Comparison of ENCODE assay signal across 12 cellular contexts in the genomic region with DNA sequence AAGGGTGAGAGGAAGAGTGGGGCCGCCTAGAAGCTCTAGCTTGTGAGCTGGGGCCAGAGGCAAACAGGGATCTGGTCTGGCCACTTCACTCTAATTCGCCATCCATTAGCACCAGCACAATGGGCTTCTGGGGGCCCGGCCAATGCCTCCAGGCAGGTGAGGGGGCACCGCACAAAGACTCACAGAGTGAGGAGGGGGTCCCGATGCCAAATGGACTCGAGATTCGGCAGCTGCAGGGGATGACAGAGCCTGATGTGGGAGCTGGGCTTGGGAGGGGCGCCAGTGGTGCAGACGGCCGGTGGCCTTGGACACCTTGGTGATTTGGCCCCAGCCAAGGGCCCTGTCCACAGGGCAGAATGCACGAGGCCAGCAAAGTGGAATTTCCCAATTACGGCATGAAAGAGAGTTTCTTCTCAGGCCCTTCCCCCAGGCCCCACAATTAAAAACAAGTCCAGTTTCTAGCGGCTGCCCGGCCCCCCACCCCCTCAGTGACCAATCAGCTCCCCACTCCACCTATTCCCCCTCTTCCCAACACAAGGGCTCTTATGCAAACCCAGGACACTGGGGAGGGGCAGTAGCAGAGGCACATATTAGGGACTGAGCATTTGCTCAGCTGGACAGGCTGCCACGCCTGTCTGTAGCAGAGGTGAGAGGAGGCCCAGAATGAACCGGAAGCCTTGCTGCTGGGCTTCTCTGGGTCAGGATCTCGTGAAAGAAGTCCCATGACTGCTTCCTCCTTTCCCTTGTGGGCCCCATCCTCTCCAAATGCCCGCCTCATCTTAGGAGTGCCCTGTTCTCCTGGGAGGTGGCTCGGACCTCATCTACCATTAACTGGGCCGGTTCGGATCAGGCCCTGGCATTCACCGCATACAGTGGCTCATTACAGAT. TPM values are rescaled to one million over a fixed set of nuclear protein-coding genes. Genes with fewer than 3 reads are reported as not detected.
DNase-seq lines count a peak whose midpoint lies in the region; ATAC-seq, FAIRE-seq and TF ChIP-seq lines count a peak whose summit lies in the region.
"Had no signal": no experiment of that assay in that cellular context is flagged by ENCODE, and none has a peak within 500 bp of the region (broad histone marks: within the 10 kb centered on the region; RNA-seq: fewer than 3 reads in every experiment).

No MANE protein-coding gene starts in this region.

- TF ChIP-seq POLR2A in K562 (conservative IDR thresholded peaks at IDR 0.05) (no peak), heart left ventricle (IDR thresholded peaks at IDR 0.05) (no peak), transverse colon (IDR thresholded peaks at IDR 0.05) (no peak)

- no peaks in the 10 kb centered on the region for H4K20me1 ChIP-seq in K562 (replicated peaks; ENCODE audit: control insufficient read depth, insufficient read depth, low read length)

- H2AFZ ChIP-seq in K562 (ENCODE audit: low read depth, low read length), result no peak overlapping the region
- H2AFZ ChIP-seq: parathyroid adenoma had no signal

- H3K9ac ChIP-seq in K562 (ENCODE audit: insufficient read depth in 1 of 2, low read depth in 2 of 2, low read length in 2 of 2), result peak overlapping the region in 1 of 2 experiments; percentile 86; a peak in 2 of 4 replicates
- H3K9ac ChIP-seq: parathyroid adenoma had no signal

- no TSS peak for BruUV-seq in K562 (replicated peaks; lab: Mats Ljungman, UMichigan)

- peak overlapping the region; percentile 62 for H3K4me3 Mint-ChIP-seq in neural crest cell

- intact Hi-C loops in K562 (cut with micrococcal nuclease), result no loop called here
- intact Hi-C loops in heart left ventricle (cut with DNase I), result no loop called here
- intact Hi-C loops in transverse colon (cut with DNase I; ENCODE audit: low total_unique reads), result no loop called here

- no peak for ATAC-seq in K562
- peak; percentile 32 to 74 (median 66) for ATAC-seq in heart left ventricle
- no peak for ATAC-seq in GM19395 (IDR thresholded peaks at IDR 0.05; ENCODE audit: unreplicated experiment)

- no peak for TF ChIP-seq RAD21 in K562 (CRISPR knock-in tag; conservative IDR thresholded peaks at IDR 0.05 in 1 of 2, IDR thresholded peaks at IDR 0.05 in 1 of 2)

- H3K36me3 Mint-ChIP-seq in neural crest cell (ENCODE audit: low read depth), result peaks cover 14% of the 10 kb centered on the region

- no peaks in the 10 kb centered on the region for H3K27me3 ChIP-seq in K562 (ENCODE audit: control insufficient read depth in 2 of 2, insufficient read depth in 2 of 2, low read length in 2 of 2)
- H3K27me3 ChIP-seq in heart left ventricle, result no peaks in the 10 kb centered on the region
- H3K27me3 ChIP-seq in transverse colon, result no peaks in the 10 kb centered on the region

- H3K9me1 ChIP-seq in K562 (ENCODE audit: control insufficient read depth, insufficient read depth, low read length), result peaks cover 5% of the 10 kb centered on the region

- no peaks in the 10 kb centered on the region for H3K79me2 ChIP-seq in K562 (ENCODE audit: control insufficient read depth, insufficient read depth, low read length)
- H3K79me2 ChIP-seq: parathyroid adenoma had no signal

- H3K4me1 ChIP-seq in K562 (replicated peaks in 1 of 2; ENCODE audit: control insufficient read depth in 2 of 2, insufficient read depth in 2 of 2, low read length in 2 of 2), result peaks cover 8 to 25% of the 10 kb centered on the region in 2 experiments; a peak in 4 of 5 replicates
- H3K4me1 ChIP-seq in heart left ventricle, result peaks cover 0 to 41% (median 32%) of the 10 kb centered on the region in 12 donors
- H3K4me1 ChIP-seq in transverse colon, result peaks cover 18 to 30% (median 22%) of the 10 kb centered on the region in 4 donors
- H3K4me1 ChIP-seq: parathyroid adenoma had no signal

- TF ChIP-seq EP300 in K562 (IDR thresholded peaks at IDR 0.05; ENCODE audit: low read length), result no peak
- no peak for TF ChIP-seq EP300 in transverse colon (IDR thresholded peaks at IDR 0.05; ENCODE audit: low read depth)

- no peak for FAIRE-seq in K562 (lab: Jason Lieb, UNC)

- POLR2A ChIA-PET in K562 (lab: Yijun Ruan, JAX), result interaction anchor here (0.6 to 0.8 kb wide), 5 partner anchors 13 to 845 kb away, joined by 3 to 4 read pairs (median 3); no protein-coding TSS in a partner anchor

- H3K4me3 ChIP-seq in K562 (no peak overlapping the region), heart left ventricle (no peak overlapping the region), transverse colon (no peak overlapping the region)

- WGBS in K562 (ENCODE audit: insufficient coverage, low coverage, missing lambda C conversion rate), result 86% methylated on average over 16 of the region's 22 CpGs
- WGBS in heart left ventricle, 4 donors, result 62 to 71% (median 67%) methylated on average over 18 to 22 of the region's 22 CpGs
- WGBS in transverse colon (ENCODE audit: low coverage in 1 of 2), 2 donors, result 79 to 100% methylated on average over 1 to 21 of the region's 22 CpGs

- peak overlapping the region; percentile 33; the same call in 2 of the 3 replicates for H3K27ac ChIP-seq in K562 (ENCODE audit: extremely low read depth, low read depth, low read length)
- peak overlapping the region; percentile 81 to 97 (median 90) for H3K27ac ChIP-seq in heart left ventricle
- peak overlapping the region; percentile 72 to 90 (median 84) for H3K27ac ChIP-seq in transverse colon
- H3K27ac ChIP-seq: parathyroid adenoma had no signal

- in situ Hi-C loops in K562 (cut with MboI) (no loop called here), transverse colon (cut with MboI; ENCODE audit: low pct_ligation_motif_present in 1 of 4, low pct_unique_long_range_greater_than_20kb in 1 of 4, low sequenced_read_pairs in 3 of 4) (no loop called here)

- H3K4me1 Mint-ChIP-seq in neural crest cell, result peaks cover 34% of the 10 kb centered on the region

- CTCF ChIA-PET in K562 (lab: Yijun Ruan, JAX; ENCODE audit: low intra/inter-chr PET ratio), result no interaction called here

- no peak overlapping the region for H3K4me2 ChIP-seq in K562 (ENCODE audit: insufficient read depth, low read length)

- peaks cover 31% of the 10 kb centered on the region; the same call in 2 of the 3 replicates for H3K36me3 ChIP-seq in K562 (ENCODE audit: control insufficient read depth, insufficient read depth, low read length)
- H3K36me3 ChIP-seq in heart left ventricle, result peaks cover 0 to 42% (median 0%) of the 10 kb centered on the region in 9 donors
- H3K36me3 ChIP-seq in transverse colon, result peaks cover 0 to 3% (median 0%) of the 10 kb centered on the region in 4 donors

- no peak for TF ChIP-seq CTCF in K562 (IDR thresholded peaks at IDR 0.05 in 2 of 3, conservative IDR thresholded peaks at IDR 0.05 in 1 of 3; ENCODE audit: insufficient read depth in 2 of 3, low read depth in 1 of 3, low read length in 3 of 3)
- TF ChIP-seq CTCF in heart left ventricle (IDR thresholded peaks at IDR 0.05), result no peak
- no peak for TF ChIP-seq CTCF in neural crest cell (conservative IDR thresholded peaks at IDR 0.05)
- TF ChIP-seq CTCF in transverse colon (IDR thresholded peaks at IDR 0.05), result no peak

- no peaks in the 10 kb centered on the region for H3K9me3 Mint-ChIP-seq in neural crest cell

- H3K9me3 ChIP-seq in K562 (replicated peaks; ENCODE audit: control insufficient read depth, insufficient read depth, low read depth, low read length) (no peaks in the 10 kb centered on the region), heart left ventricle (no peaks in the 10 kb centered on the region), transverse colon (no peaks in the 10 kb centered on the region)

- no peaks in the 10 kb centered on the region for H3K27me3 Mint-ChIP-seq in neural crest cell (ENCODE audit: low read depth)

- no peak for DNase-seq in K562 (ENCODE audit: extremely low read depth in 1 of 4, low spot score in 3 of 4)
- DNase-seq in heart left ventricle, result peak in 2 of 5 donors; percentile 46 to 69
- DNase-seq in neural crest cell (ENCODE audit: low read depth, low spot score), result peak; percentile 10
- no peak for DNase-seq in transverse colon
- no peak for DNase-seq in D341Med (ENCODE audit: low spot score)
- no peak for DNase-seq in hepatic stellate cell (ENCODE audit: low spot score)
- no peak for DNase-seq in stimulated activated naive CD4-positive, alpha-beta T cell (lab: John Stamatoyannopoulos, UW)
- DNase-seq: DMS 273 treated with DMSO at 0.1 percent for 48 hours, MM.1S, T-helper 2 cell had no signal

- H3K27ac Mint-ChIP-seq in neural crest cell (ENCODE audit: unreplicated experiment), result peak overlapping the region; percentile 94

TF ChIP-seq in K562, 482 proteins besides CTCF, POLR2A, EP300 and RAD21 (continues in another document):
- no peak for TF ChIP-seq ZNF561 (CRISPR knock-in tag; conservative IDR thresholded peaks at IDR 0.05)
- no peak for TF ChIP-seq ZFX (CRISPR knock-in tag; IDR thresholded peaks at IDR 0.05)
- no peak for TF ChIP-seq HLTF (IDR thresholded peaks at IDR 0.05)
- TF ChIP-seq TAF7 (tag; IDR thresholded peaks at IDR 0.05), result no peak
- no peak for TF ChIP-seq SRSF3 (IDR thresholded peaks at IDR 0.05; ENCODE audit: insufficient read depth, low read length)

RNA-seq across cellular contexts. Expression of a gene that starts 39.4 kb away (rescaled TPM):
- 15.0 and 50.2 TPM in 2 replicates for total RNA-seq in K562 (2011; cell fraction: chromatin; rRNA removed; ENCODE audit: low replicate concordance)
- 41.7 and 44.2 TPM in 2 replicates for total RNA-seq in K562 (2011; cell fraction: nucleolus; rRNA removed)
- total RNA-seq in K562 (2011; cell fraction: nucleoplasm; rRNA removed), result 20.2 and 24.3 TPM in 2 replicates
- total RNA-seq in K562 (2014; rRNA removed), result 15.4 and 22.4 TPM in 2 replicates
- 4.8 and 9.1 TPM in 2 replicates for total RNA-seq in K562 (2014; rRNA removed; fragmentation: Illumina TruSeq; extraction: Trizol)
- 20.6 and 24.2 TPM in 2 replicates for total RNA-seq in K562 (2015; rRNA removed; fragmentation: Illumina TruSeq; extraction: Trizol)
- 51.2 and 60.3 TPM in 2 replicates for total RNA-seq in K562 (2021)
- 16.9 and 21.5 TPM in 2 replicates for polyA plus RNA-seq in K562 (2011; rRNA removed)
- 13.3 and 40.6 TPM in 2 replicates for polyA plus RNA-seq in K562 (2011; cell fraction: cytosol; rRNA removed)
- polyA plus RNA-seq in K562 (2011; cell fraction: nucleus; rRNA removed), result 40.9 and 91.6 TPM in 2 replicates
- polyA plus RNA-seq in K562 (2012), result 55.8 and 57.7 TPM in 2 replicates
- 36.2 and 45.7 TPM in 2 replicates for polyA plus RNA-seq in K562 (2014; fragmentation: Illumina TruSeq; extraction: Trizol)
- under 1 TPM; 0.11 to 0.32 TPM for polyA plus RNA-seq in K562 (2014; fragmentation: Nextera tagmentation; extraction: Ambion mirVana)
- polyA plus RNA-seq in K562 (2014; rRNA removed), result 31.1 and 46.9 TPM in 2 replicates
- 6.7 and 12.5 TPM in 2 replicates for polyA minus RNA-seq in K562 (2011; rRNA and poly(A)+ RNA removed)
- 27.2 and 41.8 TPM in 2 replicates for polyA minus RNA-seq in K562 (2011; cell fraction: cytosol; rRNA and poly(A)+ RNA removed)
- polyA minus RNA-seq in K562 (2011; cell fraction: nucleus; rRNA and poly(A)+ RNA removed), result 20.1 and 25.2 TPM in 2 replicates
- 10 to 100 TPM; 51.9 to 90.9 (median 72.2) TPM for total RNA-seq in heart left ventricle
- 10 to 100 TPM; 58.8 to 97.1 TPM for polyA plus RNA-seq in heart left ventricle
- total RNA-seq in neural crest cell, result 93.3 and 95.0 TPM in 2 replicates
- total RNA-seq in transverse colon, result 100 to 1,000 TPM in 1 of 4 donors, 10 to 100 TPM in 3; 13.9 to 149 (median 33.8) TPM

Comparison
In these comparisons a context has a peak if more than half of its experiments do, and no peak if none do; other contexts are left out.
1. ATAC-seq: peak in heart left ventricle (4 of 4); none in K562 (single experiment) and GM19395 (single experiment).
2. H3K27ac ChIP-seq: peak in every context shown above with its lines; median percentile 90 in heart left ventricle; 84 in transverse colon; 33 in K562.